ENCODE assay signal across 1 cellular context in the genomic region with DNA sequence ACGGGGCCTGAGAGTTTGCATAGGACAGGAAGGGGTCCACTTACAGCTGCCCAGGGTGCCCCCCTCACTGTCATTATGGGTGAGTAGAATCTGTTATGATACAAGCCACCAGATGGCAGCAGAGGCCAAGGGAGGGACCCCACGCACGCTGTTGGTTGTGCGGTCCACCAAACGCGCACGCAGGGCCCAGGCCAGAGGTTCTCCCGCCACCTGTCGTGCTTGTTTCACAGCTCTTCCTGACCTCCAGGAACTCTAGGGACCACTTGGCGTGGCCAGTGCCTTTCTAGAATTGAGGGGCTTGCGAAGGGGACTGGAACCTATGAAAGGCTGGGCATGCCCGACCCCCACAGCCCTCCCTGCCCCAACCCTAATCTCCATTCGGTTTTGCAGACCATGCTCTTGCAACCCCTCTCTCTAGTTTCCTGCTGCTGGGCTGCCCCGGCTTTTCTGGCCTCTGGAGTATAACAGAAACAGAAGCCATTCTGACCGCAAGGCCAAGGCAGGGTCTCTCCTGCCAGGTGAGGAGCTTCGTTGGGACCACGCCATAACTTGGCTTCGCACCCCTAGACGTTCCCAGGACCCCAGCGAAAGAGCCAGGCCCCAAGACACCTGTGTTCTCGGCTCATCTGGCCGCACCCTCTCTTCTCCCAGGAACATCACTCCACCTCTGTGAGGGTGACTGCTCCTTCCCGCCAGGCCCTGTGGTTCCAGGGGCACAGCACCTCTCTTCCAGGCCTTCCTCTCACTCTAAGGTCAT.
A peak's percentile ranks its signal among the peaks of the same experiment; 100 is the strongest.
TF ChIP-seq lines count a peak whose summit lies in the region.

No MANE protein-coding gene starts in this region.

TF ChIP-seq in HepG2, 621 proteins besides CTCF, POLR2A, EP300 and RAD21 (continued from another document and continues in another):
- TF ChIP-seq STAG1 (CRISPR knock-in tag; IDR thresholded peaks at IDR 0.05) = peak; percentile 95
- no peak for TF ChIP-seq HNRNPK (IDR thresholded peaks at IDR 0.05; ENCODE audit: low read depth, low read length, poor library complexity, severe bottlenecking)
- TF ChIP-seq, protein P1, sequence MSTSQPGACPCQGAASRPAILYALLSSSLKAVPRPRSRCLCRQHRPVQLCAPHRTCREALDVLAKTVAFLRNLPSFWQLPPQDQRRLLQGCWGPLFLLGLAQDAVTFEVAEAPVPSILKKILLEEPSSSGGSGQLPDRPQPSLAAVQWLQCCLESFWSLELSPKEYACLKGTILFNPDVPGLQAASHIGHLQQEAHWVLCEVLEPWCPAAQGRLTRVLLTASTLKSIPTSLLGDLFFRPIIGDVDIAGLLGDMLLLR (CRISPR knock-in tag; IDR thresholded peaks at IDR 0.05) = no peak
- TF ChIP-seq ZNF562 (CRISPR knock-in tag; IDR thresholded peaks at IDR 0.05; ENCODE audit: borderline replicate concordance) = no peak
- TF ChIP-seq, protein P2, sequence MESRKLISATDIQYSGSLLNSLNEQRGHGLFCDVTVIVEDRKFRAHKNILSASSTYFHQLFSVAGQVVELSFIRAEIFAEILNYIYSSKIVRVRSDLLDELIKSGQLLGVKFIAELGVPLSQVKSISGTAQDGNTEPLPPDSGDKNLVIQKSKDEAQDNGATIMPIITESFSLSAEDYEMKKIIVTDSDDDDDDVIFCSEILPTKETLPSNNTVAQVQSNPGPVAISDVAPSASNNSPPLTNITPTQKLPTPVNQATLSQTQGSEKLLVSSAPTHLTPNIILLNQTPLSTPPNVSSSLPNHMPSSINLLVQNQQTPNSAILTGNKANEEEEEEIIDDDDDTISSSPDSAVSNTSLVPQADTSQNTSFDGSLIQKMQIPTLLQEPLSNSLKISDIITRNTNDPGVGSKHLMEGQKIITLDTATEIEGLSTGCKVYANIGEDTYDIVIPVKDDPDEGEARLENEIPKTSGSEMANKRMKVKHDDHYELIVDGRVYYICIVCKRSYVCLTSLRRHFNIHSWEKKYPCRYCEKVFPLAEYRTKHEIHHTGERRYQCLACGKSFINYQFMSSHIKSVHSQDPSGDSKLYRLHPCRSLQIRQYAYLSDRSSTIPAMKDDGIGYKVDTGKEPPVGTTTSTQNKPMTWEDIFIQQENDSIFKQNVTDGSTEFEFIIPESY (CRISPR knock-in tag; IDR thresholded peaks at IDR 0.05) = peak; percentile 99
- TF ChIP-seq ZSCAN9 (CRISPR knock-in tag; IDR thresholded peaks at IDR 0.05; ENCODE audit: borderline replicate concordance) = no peak
- TF ChIP-seq, protein P3, sequence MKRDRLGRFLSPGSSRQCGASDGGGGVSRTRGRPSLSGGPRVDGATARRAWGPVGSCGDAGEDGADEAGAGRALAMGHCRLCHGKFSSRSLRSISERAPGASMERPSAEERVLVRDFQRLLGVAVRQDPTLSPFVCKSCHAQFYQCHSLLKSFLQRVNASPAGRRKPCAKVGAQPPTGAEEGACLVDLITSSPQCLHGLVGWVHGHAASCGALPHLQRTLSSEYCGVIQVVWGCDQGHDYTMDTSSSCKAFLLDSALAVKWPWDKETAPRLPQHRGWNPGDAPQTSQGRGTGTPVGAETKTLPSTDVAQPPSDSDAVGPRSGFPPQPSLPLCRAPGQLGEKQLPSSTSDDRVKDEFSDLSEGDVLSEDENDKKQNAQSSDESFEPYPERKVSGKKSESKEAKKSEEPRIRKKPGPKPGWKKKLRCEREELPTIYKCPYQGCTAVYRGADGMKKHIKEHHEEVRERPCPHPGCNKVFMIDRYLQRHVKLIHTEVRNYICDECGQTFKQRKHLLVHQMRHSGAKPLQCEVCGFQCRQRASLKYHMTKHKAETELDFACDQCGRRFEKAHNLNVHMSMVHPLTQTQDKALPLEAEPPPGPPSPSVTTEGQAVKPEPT (CRISPR knock-in tag; IDR thresholded peaks at IDR 0.05; ENCODE audit: low read depth) = no peak
- TF ChIP-seq HCFC1 (IDR thresholded peaks at IDR 0.05; ENCODE audit: low read depth, low read length) = no peak
- TF ChIP-seq, protein P4, sequence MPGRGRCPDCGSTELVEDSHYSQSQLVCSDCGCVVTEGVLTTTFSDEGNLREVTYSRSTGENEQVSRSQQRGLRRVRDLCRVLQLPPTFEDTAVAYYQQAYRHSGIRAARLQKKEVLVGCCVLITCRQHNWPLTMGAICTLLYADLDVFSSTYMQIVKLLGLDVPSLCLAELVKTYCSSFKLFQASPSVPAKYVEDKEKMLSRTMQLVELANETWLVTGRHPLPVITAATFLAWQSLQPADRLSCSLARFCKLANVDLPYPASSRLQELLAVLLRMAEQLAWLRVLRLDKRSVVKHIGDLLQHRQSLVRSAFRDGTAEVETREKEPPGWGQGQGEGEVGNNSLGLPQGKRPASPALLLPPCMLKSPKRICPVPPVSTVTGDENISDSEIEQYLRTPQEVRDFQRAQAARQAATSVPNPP (CRISPR knock-in tag; IDR thresholded peaks at IDR 0.05) = no peak
- no peak for TF ChIP-seq ZNF841 (CRISPR knock-in tag; IDR thresholded peaks at IDR 0.05; ENCODE audit: borderline replicate concordance)
- no peak for TF ChIP-seq ERF (CRISPR knock-in tag; IDR thresholded peaks at IDR 0.05)
- TF ChIP-seq, protein P5, sequence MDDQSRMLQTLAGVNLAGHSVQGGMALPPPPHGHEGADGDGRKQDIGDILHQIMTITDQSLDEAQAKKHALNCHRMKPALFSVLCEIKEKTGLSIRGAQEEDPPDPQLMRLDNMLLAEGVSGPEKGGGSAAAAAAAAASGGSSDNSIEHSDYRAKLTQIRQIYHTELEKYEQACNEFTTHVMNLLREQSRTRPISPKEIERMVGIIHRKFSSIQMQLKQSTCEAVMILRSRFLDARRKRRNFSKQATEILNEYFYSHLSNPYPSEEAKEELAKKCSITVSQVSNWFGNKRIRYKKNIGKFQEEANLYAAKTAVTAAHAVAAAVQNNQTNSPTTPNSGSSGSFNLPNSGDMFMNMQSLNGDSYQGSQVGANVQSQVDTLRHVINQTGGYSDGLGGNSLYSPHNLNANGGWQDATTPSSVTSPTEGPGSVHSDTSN (CRISPR knock-in tag; IDR thresholded peaks at IDR 0.05; ENCODE audit: borderline replicate concordance) = no peak
- no peak for TF ChIP-seq ZNF567 (CRISPR knock-in tag; IDR thresholded peaks at IDR 0.05; ENCODE audit: borderline replicate concordance)
- TF ChIP-seq, protein P6, sequence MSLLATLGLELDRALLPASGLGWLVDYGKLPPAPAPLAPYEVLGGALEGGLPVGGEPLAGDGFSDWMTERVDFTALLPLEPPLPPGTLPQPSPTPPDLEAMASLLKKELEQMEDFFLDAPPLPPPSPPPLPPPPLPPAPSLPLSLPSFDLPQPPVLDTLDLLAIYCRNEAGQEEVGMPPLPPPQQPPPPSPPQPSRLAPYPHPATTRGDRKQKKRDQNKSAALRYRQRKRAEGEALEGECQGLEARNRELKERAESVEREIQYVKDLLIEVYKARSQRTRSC (CRISPR knock-in tag; IDR thresholded peaks at IDR 0.05; ENCODE audit: low read depth) = no peak
- no peak for TF ChIP-seq ZNF549 (CRISPR knock-in tag; IDR thresholded peaks at IDR 0.05)
- no peak for TF ChIP-seq MTA1 (CRISPR knock-in tag; IDR thresholded peaks at IDR 0.05; ENCODE audit: borderline replicate concordance)
- peak; percentile 21; the same call in 1 of the 2 replicates for TF ChIP-seq NRL (CRISPR knock-in tag; IDR thresholded peaks at IDR 0.05; ENCODE audit: borderline replicate concordance)
- no peak for TF ChIP-seq ZNF879 (CRISPR knock-in tag; IDR thresholded peaks at IDR 0.05)
- TF ChIP-seq NFE2 (CRISPR knock-in tag; IDR thresholded peaks at IDR 0.05) = no peak
- no peak for TF ChIP-seq ZNF282 (IDR thresholded peaks at IDR 0.05; ENCODE audit: partially characterized antibody)
- TF ChIP-seq, protein P7, sequence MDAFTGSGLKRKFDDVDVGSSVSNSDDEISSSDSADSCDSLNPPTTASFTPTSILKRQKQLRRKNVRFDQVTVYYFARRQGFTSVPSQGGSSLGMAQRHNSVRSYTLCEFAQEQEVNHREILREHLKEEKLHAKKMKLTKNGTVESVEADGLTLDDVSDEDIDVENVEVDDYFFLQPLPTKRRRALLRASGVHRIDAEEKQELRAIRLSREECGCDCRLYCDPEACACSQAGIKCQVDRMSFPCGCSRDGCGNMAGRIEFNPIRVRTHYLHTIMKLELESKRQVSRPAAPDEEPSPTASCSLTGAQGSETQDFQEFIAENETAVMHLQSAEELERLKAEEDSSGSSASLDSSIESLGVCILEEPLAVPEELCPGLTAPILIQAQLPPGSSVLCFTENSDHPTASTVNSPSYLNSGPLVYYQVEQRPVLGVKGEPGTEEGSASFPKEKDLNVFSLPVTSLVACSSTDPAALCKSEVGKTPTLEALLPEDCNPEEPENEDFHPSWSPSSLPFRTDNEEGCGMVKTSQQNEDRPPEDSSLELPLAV (CRISPR knock-in tag; conservative IDR thresholded peaks at IDR 0.05; ENCODE audit: low read depth) = no peak
- TF ChIP-seq, protein P8, sequence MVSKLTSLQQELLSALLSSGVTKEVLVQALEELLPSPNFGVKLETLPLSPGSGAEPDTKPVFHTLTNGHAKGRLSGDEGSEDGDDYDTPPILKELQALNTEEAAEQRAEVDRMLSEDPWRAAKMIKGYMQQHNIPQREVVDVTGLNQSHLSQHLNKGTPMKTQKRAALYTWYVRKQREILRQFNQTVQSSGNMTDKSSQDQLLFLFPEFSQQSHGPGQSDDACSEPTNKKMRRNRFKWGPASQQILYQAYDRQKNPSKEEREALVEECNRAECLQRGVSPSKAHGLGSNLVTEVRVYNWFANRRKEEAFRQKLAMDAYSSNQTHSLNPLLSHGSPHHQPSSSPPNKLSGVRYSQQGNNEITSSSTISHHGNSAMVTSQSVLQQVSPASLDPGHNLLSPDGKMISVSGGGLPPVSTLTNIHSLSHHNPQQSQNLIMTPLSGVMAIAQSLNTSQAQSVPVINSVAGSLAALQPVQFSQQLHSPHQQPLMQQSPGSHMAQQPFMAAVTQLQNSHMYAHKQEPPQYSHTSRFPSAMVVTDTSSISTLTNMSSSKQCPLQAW (CRISPR knock-in tag; IDR thresholded peaks at IDR 0.05) = 0 out of 2 replicates have a peak, but pooled peaks have one; percentile 15
- TF ChIP-seq ARID2 (CRISPR knock-in tag; IDR thresholded peaks at IDR 0.05; ENCODE audit: borderline replicate concordance) = no peak
- TF ChIP-seq NR2F6 (IDR thresholded peaks at IDR 0.05) = no peak
- 0 out of 2 replicates have a peak, but pooled peaks have one; percentile 10 for TF ChIP-seq NR2F6 (CRISPR knock-in tag; IDR thresholded peaks at IDR 0.05)
- TF ChIP-seq BHLHE40 (IDR thresholded peaks at IDR 0.05; ENCODE audit: low read length) = no peak
- no peak for TF ChIP-seq SMYD3 (CRISPR knock-in tag; IDR thresholded peaks at IDR 0.05)
- no peak for TF ChIP-seq CBX2 (IDR thresholded peaks at IDR 0.05; ENCODE audit: low read depth, low read length)
- no peak for TF ChIP-seq CBX2 (CRISPR knock-in tag; IDR thresholded peaks at IDR 0.05; ENCODE audit: low read depth)
- TF ChIP-seq, protein P9, sequence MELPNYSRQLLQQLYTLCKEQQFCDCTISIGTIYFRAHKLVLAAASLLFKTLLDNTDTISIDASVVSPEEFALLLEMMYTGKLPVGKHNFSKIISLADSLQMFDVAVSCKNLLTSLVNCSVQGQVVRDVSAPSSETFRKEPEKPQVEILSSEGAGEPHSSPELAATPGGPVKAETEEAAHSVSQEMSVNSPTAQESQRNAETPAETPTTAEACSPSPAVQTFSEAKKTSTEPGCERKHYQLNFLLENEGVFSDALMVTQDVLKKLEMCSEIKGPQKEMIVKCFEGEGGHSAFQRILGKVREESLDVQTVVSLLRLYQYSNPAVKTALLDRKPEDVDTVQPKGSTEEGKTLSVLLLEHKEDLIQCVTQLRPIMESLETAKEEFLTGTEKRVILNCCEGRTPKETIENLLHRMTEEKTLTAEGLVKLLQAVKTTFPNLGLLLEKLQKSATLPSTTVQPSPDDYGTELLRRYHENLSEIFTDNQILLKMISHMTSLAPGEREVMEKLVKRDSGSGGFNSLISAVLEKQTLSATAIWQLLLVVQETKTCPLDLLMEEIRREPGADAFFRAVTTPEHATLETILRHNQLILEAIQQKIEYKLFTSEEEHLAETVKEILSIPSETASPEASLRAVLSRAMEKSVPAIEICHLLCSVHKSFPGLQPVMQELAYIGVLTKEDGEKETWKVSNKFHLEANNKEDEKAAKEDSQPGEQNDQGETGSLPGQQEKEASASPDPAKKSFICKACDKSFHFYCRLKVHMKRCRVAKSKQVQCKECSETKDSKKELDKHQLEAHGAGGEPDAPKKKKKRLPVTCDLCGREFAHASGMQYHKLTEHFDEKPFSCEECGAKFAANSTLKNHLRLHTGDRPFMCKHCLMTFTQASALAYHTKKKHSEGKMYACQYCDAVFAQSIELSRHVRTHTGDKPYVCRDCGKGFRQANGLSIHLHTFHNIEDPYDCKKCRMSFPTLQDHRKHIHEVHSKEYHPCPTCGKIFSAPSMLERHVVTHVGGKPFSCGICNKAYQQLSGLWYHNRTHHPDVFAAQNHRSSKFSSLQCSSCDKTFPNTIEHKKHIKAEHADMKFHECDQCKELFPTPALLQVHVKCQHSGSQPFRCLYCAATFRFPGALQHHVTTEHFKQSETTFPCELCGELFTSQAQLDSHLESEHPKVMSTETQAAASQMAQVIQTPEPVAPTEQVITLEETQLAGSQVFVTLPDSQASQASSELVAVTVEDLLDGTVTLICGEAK (IDR thresholded peaks at IDR 0.05) = no peak
- TF ChIP-seq, protein P9 (CRISPR knock-in tag; IDR thresholded peaks at IDR 0.05) = no peak
- no peak for TF ChIP-seq MED13 (CRISPR knock-in tag; IDR thresholded peaks at IDR 0.05)
- no peak for TF ChIP-seq SRF (IDR thresholded peaks at IDR 0.05; ENCODE audit: low read depth, low read length)
- TF ChIP-seq ZNF598 (CRISPR knock-in tag; IDR thresholded peaks at IDR 0.05; ENCODE audit: borderline replicate concordance) = 0 out of 2 replicates have a peak, but pooled peaks have one; percentile 50
- 0 out of 2 replicates have a peak, but pooled peaks have one; percentile 16 for TF ChIP-seq MIXL1 (CRISPR knock-in tag; IDR thresholded peaks at IDR 0.05)
- no peak; the same call in 1 of the 2 replicates for TF ChIP-seq ZFX (CRISPR knock-in tag; IDR thresholded peaks at IDR 0.05; ENCODE audit: low read depth)
- TF ChIP-seq IRF2 (CRISPR knock-in tag; IDR thresholded peaks at IDR 0.05) = no peak
